26 cellular contexts compared by ENCODE assay signal in genomic region chr11:103637250-103637649, GRCh38.
DNase-seq lines count a peak whose midpoint lies in the region; FAIRE-seq and TF ChIP-seq lines count a peak whose summit lies in the region.
"Had no signal": no experiment of that assay in that cellular context is flagged by ENCODE, and none has a peak within 500 bp of the region (broad histone marks: within the 10 kb centered on the region; RNA-seq: fewer than 3 reads in every experiment).

No MANE protein-coding gene starts in this region.

- TF ChIP-seq POLR2A in tibial nerve (IDR thresholded peaks at IDR 0.05) = no peak

- H3K4me3 ChIP-seq in bronchial epithelial cell (ENCODE audit: low read depth, low read length) = no peak overlapping the region
- H3K4me3 ChIP-seq in osteoblast (ENCODE audit: insufficient read depth, low read length) = no peak overlapping the region
- no peak overlapping the region for H3K4me3 ChIP-seq in right atrium auricular region
- H3K4me3 ChIP-seq in tibial nerve = no peak overlapping the region
- H3K4me3 ChIP-seq: ascending aorta, heart right ventricle, thyroid gland had no signal

- no peaks in the 10 kb centered on the region for H4K20me1 ChIP-seq in osteoblast (ENCODE audit: insufficient read depth, low read length)

- H3K9me3 ChIP-seq in osteoblast (ENCODE audit: low read depth, low read length) (no peaks in the 10 kb centered on the region), right atrium auricular region (no peaks in the 10 kb centered on the region), tibial nerve (no peaks in the 10 kb centered on the region)
- H3K9me3 ChIP-seq: ascending aorta, heart right ventricle, thyroid gland had no signal

- H3K27ac ChIP-seq in osteoblast (ENCODE audit: low read depth, low read length) = no peak overlapping the region
- H3K27ac ChIP-seq in right atrium auricular region = no peak overlapping the region
- no peak overlapping the region for H3K27ac ChIP-seq in tibial nerve
- H3K27ac ChIP-seq: ascending aorta, heart right ventricle, thyroid gland had no signal

- no peaks in the 10 kb centered on the region for H3K36me3 ChIP-seq in bronchial epithelial cell (ENCODE audit: control insufficient read depth, insufficient read depth, low read length)
- no peaks in the 10 kb centered on the region for H3K36me3 ChIP-seq in osteoblast (ENCODE audit: insufficient read depth, low read length)
- no peaks in the 10 kb centered on the region for H3K36me3 ChIP-seq in right atrium auricular region
- H3K36me3 ChIP-seq in tibial nerve = no peaks in the 10 kb centered on the region
- H3K36me3 ChIP-seq: ascending aorta, heart right ventricle, thyroid gland had no signal

- H3K4me1 Mint-ChIP-seq in progenitor cell of endocrine pancreas (ENCODE audit: low read depth) = no peaks in the 10 kb centered on the region
- H3K4me1 Mint-ChIP-seq: activated CD4-positive, alpha-beta T cell treated with anti-CD3 and anti-CD28 coated beads for 36 hours had no signal

- no peaks in the 10 kb centered on the region for H3K79me2 ChIP-seq in osteoblast (ENCODE audit: insufficient read depth, low read length)

- H3K36me3 Mint-ChIP-seq in progenitor cell of endocrine pancreas (ENCODE audit: insufficient read depth) = no peaks in the 10 kb centered on the region
- H3K36me3 Mint-ChIP-seq: activated naive CD4-positive, alpha-beta T cell treated with anti-CD3 and anti-CD28 coated beads, Interleukin-2, amount 50 U/mL, for 72 hours had no signal

- TF ChIP-seq EP300 in tibial nerve (IDR thresholded peaks at IDR 0.05) = no peak

- H3K27ac Mint-ChIP-seq in progenitor cell of endocrine pancreas = no peak overlapping the region
- H3K27ac Mint-ChIP-seq: activated CD4-positive, alpha-beta T cell treated with anti-CD3 and anti-CD28 coated beads for 36 hours; activated naive CD4-positive, alpha-beta T cell treated with anti-CD3 and anti-CD28 coated beads, Interleukin-2, amount 50 U/mL, for 72 hours had no signal

- H3K4me3 Mint-ChIP-seq in progenitor cell of endocrine pancreas (ENCODE audit: low read depth) = no peak overlapping the region
- H3K4me3 Mint-ChIP-seq: activated CD4-positive, alpha-beta T cell treated with anti-CD3 and anti-CD28 coated beads for 36 hours had no signal

- 72 to 81% methylated on average over 3 of the region's 3 CpGs for WGBS in tibial nerve, 2 donors

- no peak for FAIRE-seq in bronchial epithelial cell (lab: Jason Lieb, UNC)

- H3K4me1 ChIP-seq in osteoblast (ENCODE audit: insufficient read depth, low read length) (peaks cover 18% of the 10 kb centered on the region), right atrium auricular region (no peaks in the 10 kb centered on the region), tibial nerve (peaks cover 0 to 3% (median 0%) of the 10 kb centered on the region in 4 donors)
- H3K4me1 ChIP-seq: ascending aorta, thyroid gland had no signal

- TF ChIP-seq CTCF in bronchial epithelial cell (IDR thresholded peaks at IDR 0.05; ENCODE audit: insufficient read depth, low read length, severe bottlenecking) (no peak), osteoblast (IDR thresholded peaks at IDR 0.05; ENCODE audit: extremely low read depth, low read depth, low read length) (no peak), right atrium auricular region (IDR thresholded peaks at IDR 0.05) (no peak), progenitor cell of endocrine pancreas (IDR thresholded peaks at IDR 0.05; ENCODE audit: unreplicated experiment) (no peak), tibial nerve (IDR thresholded peaks at IDR 0.05) (no peak)

- DNase-seq in GM04504 (ENCODE audit: low read depth) (peak; percentile 44), NCI-H69 (lab: John Stamatoyannopoulos, UW) (peak; percentile 71), bronchial epithelial cell (ENCODE audit: low read depth) (peak; percentile 45), osteoblast (ENCODE audit: insufficient read length, low spot score, missing footprints) (peak; percentile 59), HK-2 (ENCODE audit: unreplicated experiment) (no peak), right atrium auricular region (ENCODE audit: low spot score) (no peak), progenitor cell of endocrine pancreas (ENCODE audit: low spot score, unreplicated experiment) (no peak), tibial nerve (ENCODE audit: low spot score in 2 of 2) (no peak)
- DNase-seq: activated CD4-positive, alpha-beta T cell treated with anti-CD3 and anti-CD28 coated beads for 36 hours; DND-41; effector CD8-positive, alpha-beta T cell; H7; heart right ventricle; KBM-7; left cardiac atrium; mesenchymal stem cell; NCI-H1694 treated with DMSO at 0.1 percent for 48 hours; NCI-H2227 treated with DMSO at 0.1 percent for 48 hours; NCI-H82; retina; Right ventricle myocardium superior; stimulated activated CD4-positive, alpha-beta T cell treated with anti-CD3 and anti-CD28 coated beads, Interleukin-4, amount 100 ng/mL, for 4 hours; stimulated activated naive CD8-positive, alpha-beta T cell treated with anti-CD3 and anti-CD28 coated beads, Interleukin-15, Interleukin-2, amounts not matched to agents 100 U/mL and 50 U/mL, for 24 hours; thyroid gland had no signal

- no peaks in the 10 kb centered on the region for H3K9me3 Mint-ChIP-seq in progenitor cell of endocrine pancreas (ENCODE audit: low read depth)
- H3K9me3 Mint-ChIP-seq: activated naive CD4-positive, alpha-beta T cell treated with anti-CD3 and anti-CD28 coated beads, Interleukin-2, amount 50 U/mL, for 72 hours had no signal

- no peak overlapping the region for H3K4me2 ChIP-seq in osteoblast (ENCODE audit: insufficient read depth, low read length)

- H3K27me3 Mint-ChIP-seq in progenitor cell of endocrine pancreas = no peaks in the 10 kb centered on the region
- H3K27me3 Mint-ChIP-seq: activated CD4-positive, alpha-beta T cell treated with anti-CD3 and anti-CD28 coated beads for 36 hours had no signal

- H2AFZ ChIP-seq in osteoblast (ENCODE audit: low read length) = no peak overlapping the region

- H3K27me3 ChIP-seq in bronchial epithelial cell (ENCODE audit: control insufficient read depth, insufficient read depth, low read length) (no peaks in the 10 kb centered on the region), osteoblast (ENCODE audit: insufficient read depth, low read length) (no peaks in the 10 kb centered on the region), right atrium auricular region (no peaks in the 10 kb centered on the region), tibial nerve (no peaks in the 10 kb centered on the region)
- H3K27me3 ChIP-seq: ascending aorta, heart right ventricle, thyroid gland had no signal

Comparison
In these comparisons a context has a peak if more than half of its experiments do, and no peak if none do; other contexts are left out.
1. DNase-seq: peak in GM04504 (single experiment), NCI-H69 (single experiment), bronchial epithelial cell (single experiment) and osteoblast (single experiment); none in HK-2 (single experiment), right atrium auricular region (single experiment), progenitor cell of endocrine pancreas (single experiment) and tibial nerve (0 of 2).